ENCODE assay signal across 42 cellular contexts in the genomic region with DNA sequence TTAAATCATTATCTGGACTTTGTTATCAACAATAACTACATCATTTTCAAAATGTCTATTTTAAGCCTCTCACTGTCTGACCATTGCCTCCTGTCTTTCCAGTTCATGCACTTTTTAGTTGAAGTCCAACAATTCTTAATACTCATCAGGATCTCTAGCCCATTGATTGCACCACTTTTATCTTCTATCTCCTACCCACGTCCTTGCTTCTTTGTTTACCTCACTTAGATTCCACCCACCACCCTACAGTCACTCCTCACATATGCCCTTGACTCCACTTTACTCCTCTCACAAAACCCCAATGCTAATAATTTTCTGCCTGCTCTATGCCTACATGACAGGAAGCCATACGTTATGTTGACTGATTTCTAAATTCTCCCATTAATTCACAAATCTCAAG. TPM values are rescaled to one million over a fixed set of nuclear protein-coding genes. Genes with fewer than 3 reads are reported as not detected.
"Had no signal": no experiment of that assay in that cellular context is flagged by ENCODE, and none has a peak within 500 bp of the region (broad histone marks: within the 10 kb centered on the region; RNA-seq: fewer than 3 reads in every experiment).

No MANE protein-coding gene starts in this region.

- H3K27ac Mint-ChIP-seq: activated naive CD4-positive, alpha-beta T cell treated with anti-CD3 and anti-CD28 coated beads for 36 hours; activated naive CD4-positive, alpha-beta T cell treated with anti-CD3 and anti-CD28 coated beads, Interleukin-2, amount 10 ng/mL, durations not matched to agents 7 days and 5 days; activated naive CD4-positive, alpha-beta T cell treated with anti-CD3 and anti-CD28 coated beads, Interleukin-2, amount 50 U/mL, for 24 hours; activated naive CD4-positive, alpha-beta T cell treated with anti-CD3 and anti-CD28 coated beads, Interleukin-2, amount 50 U/mL, for 72 hours; activated naive CD8-positive, alpha-beta T cell; activated naive CD8-positive, alpha-beta T cell treated with anti-CD3 and anti-CD28 coated beads for 36 hours; activated naive CD8-positive, alpha-beta T cell treated with anti-CD3 and anti-CD28 coated beads, Interleukin-2, amount 10 ng/mL, durations not matched to agents 7 days and 5 days; activated naive CD8-positive, alpha-beta T cell treated with anti-CD3 and anti-CD28 coated beads, Interleukin-2, amount 50 U/mL, for 24 hours; activated T-cell treated with anti-CD3 and anti-CD28 coated beads, Interleukin-2, amount 50 U/mL, for 24 hours; activated T-cell treated with anti-CD3 and anti-CD28 coated beads, Interleukin-2, amount 50 U/mL, for 72 hours; activated T-helper 1 cell treated with anti-CD3 and anti-CD28 coated beads, Interleukin-12 subunit alpha, Interleukin-12 subunit beta, Interleukin-2, Interleukin-4 antibody, amounts not matched to agents 30 ng/mL and 10 ng/mL and 1 ng/mL, durations not matched to agents 14 hours and 24 hours and 36 hours; activated T-helper 17 cell treated with anti-CD3 and anti-CD28 coated beads, Interleukin-2, amount 50 U/mL, for 72 hours; activated T-helper 2 cell treated with anti-CD3 and anti-CD28 coated beads, Interferon-gamma antibody, Interleukin-2, Interleukin-4, amounts not matched to agents 10 μg/mL and 5 μg/mL and 100 μg/mL, durations not matched to agents 14 hours and 24 hours and 36 hours; brain had no signal

- H3K27me3 ChIP-seq: adrenal gland, ascending aorta, body of pancreas, brain microvascular endothelial cell, breast epithelium, cardiac muscle cell had no signal

- H3K4me3 Mint-ChIP-seq: activated naive CD4-positive, alpha-beta T cell treated with anti-CD3 and anti-CD28 coated beads for 36 hours; activated naive CD4-positive, alpha-beta T cell treated with anti-CD3 and anti-CD28 coated beads, Interleukin-2, amount 10 ng/mL, durations not matched to agents 7 days and 5 days; activated naive CD4-positive, alpha-beta T cell treated with anti-CD3 and anti-CD28 coated beads, Interleukin-2, amount 50 U/mL, for 24 hours; activated naive CD8-positive, alpha-beta T cell; activated naive CD8-positive, alpha-beta T cell treated with anti-CD3 and anti-CD28 coated beads for 36 hours; activated naive CD8-positive, alpha-beta T cell treated with anti-CD3 and anti-CD28 coated beads, Interleukin-2, amount 10 ng/mL, durations not matched to agents 7 days and 5 days; activated naive CD8-positive, alpha-beta T cell treated with anti-CD3 and anti-CD28 coated beads, Interleukin-2, amount 50 U/mL, for 24 hours; activated T-cell treated with anti-CD3 and anti-CD28 coated beads, Interleukin-2, amount 50 U/mL, for 24 hours; activated T-cell treated with anti-CD3 and anti-CD28 coated beads, Interleukin-2, amount 50 U/mL, for 4 hours; activated T-cell treated with anti-CD3 and anti-CD28 coated beads, Interleukin-2, amount 50 U/mL, for 72 hours; activated T-helper 1 cell treated with anti-CD3 and anti-CD28 coated beads, Interleukin-12 subunit alpha, Interleukin-12 subunit beta, Interleukin-2, Interleukin-4 antibody, amounts not matched to agents 30 ng/mL and 10 ng/mL and 1 ng/mL, durations not matched to agents 14 hours and 24 hours and 36 hours; activated T-helper 17 cell treated with anti-CD3 and anti-CD28 coated beads, Interleukin-2, amount 50 U/mL, for 72 hours; brain; central memory CD8-positive, alpha-beta T cell had no signal

- H3K4me3 ChIP-seq: adrenal gland, ascending aorta, body of pancreas, breast epithelium, cardiac muscle cell had no signal

- H3K9me3 Mint-ChIP-seq: activated naive CD4-positive, alpha-beta T cell treated with anti-CD3 and anti-CD28 coated beads for 36 hours; activated naive CD4-positive, alpha-beta T cell treated with anti-CD3 and anti-CD28 coated beads, Interleukin-2, amount 10 ng/mL, durations not matched to agents 7 days and 5 days; activated naive CD4-positive, alpha-beta T cell treated with anti-CD3 and anti-CD28 coated beads, Interleukin-2, amount 50 U/mL, for 24 hours; activated naive CD4-positive, alpha-beta T cell treated with anti-CD3 and anti-CD28 coated beads, Interleukin-2, amount 50 U/mL, for 72 hours; activated naive CD8-positive, alpha-beta T cell treated with anti-CD3 and anti-CD28 coated beads for 36 hours; activated naive CD8-positive, alpha-beta T cell treated with anti-CD3 and anti-CD28 coated beads, Interleukin-2, amount 10 ng/mL, durations not matched to agents 7 days and 5 days; activated naive CD8-positive, alpha-beta T cell treated with anti-CD3 and anti-CD28 coated beads, Interleukin-2, amount 50 U/mL, for 24 hours; activated T-cell treated with anti-CD3 and anti-CD28 coated beads, Interleukin-2, amount 50 U/mL, for 24 hours; activated T-cell treated with anti-CD3 and anti-CD28 coated beads, Interleukin-2, amount 50 U/mL, for 4 hours; activated T-cell treated with anti-CD3 and anti-CD28 coated beads, Interleukin-2, amount 50 U/mL, for 72 hours; activated T-helper 1 cell treated with anti-CD3 and anti-CD28 coated beads, Interleukin-12 subunit alpha, Interleukin-12 subunit beta, Interleukin-2, Interleukin-4 antibody, amounts not matched to agents 30 ng/mL and 10 ng/mL and 1 ng/mL, durations not matched to agents 14 hours and 24 hours and 36 hours; activated T-helper 17 cell treated with anti-CD3 and anti-CD28 coated beads, Interleukin-2, amount 50 U/mL, for 72 hours; activated T-helper 2 cell treated with anti-CD3 and anti-CD28 coated beads, Interferon-gamma antibody, Interleukin-2, Interleukin-4, amounts not matched to agents 10 μg/mL and 5 μg/mL and 100 μg/mL, durations not matched to agents 14 hours and 24 hours and 36 hours; brain; central memory CD8-positive, alpha-beta T cell had no signal

- H3K27ac ChIP-seq: adrenal gland, ascending aorta, body of pancreas, brain microvascular endothelial cell, breast epithelium, cardiac muscle cell had no signal

- H3K4me1 ChIP-seq: adrenal gland, ascending aorta, body of pancreas, breast epithelium had no signal

- FAIRE-seq: bronchial epithelial cell had no signal

- ATAC-seq: activated naive CD4-positive, alpha-beta T cell treated with anti-CD3 and anti-CD28 coated beads, Interleukin-2, amount 50 U/mL, for 72 hours; activated naive CD8-positive, alpha-beta T cell treated with anti-CD3 and anti-CD28 coated beads, Interleukin-2, amount 50 U/mL, for 24 hours; activated T-cell treated with anti-CD3 and anti-CD28 coated beads, Interleukin-2, amount 50 U/mL, for 4 hours; activated T-cell treated with anti-CD3 and anti-CD28 coated beads, Interleukin-2, amount 50 U/mL, for 72 hours; activated T-helper 17 cell treated with anti-CD3 and anti-CD28 coated beads, Interleukin-2, amount 50 U/mL, for 72 hours; body of pancreas had no signal

- H3K9me3 ChIP-seq: adrenal gland, ascending aorta, body of pancreas, breast epithelium had no signal

- H3K27me3 Mint-ChIP-seq: activated naive CD4-positive, alpha-beta T cell treated with anti-CD3 and anti-CD28 coated beads, Interleukin-2, amount 10 ng/mL, durations not matched to agents 7 days and 5 days; activated naive CD4-positive, alpha-beta T cell treated with anti-CD3 and anti-CD28 coated beads, Interleukin-2, amount 50 U/mL, for 24 hours; activated naive CD8-positive, alpha-beta T cell; activated naive CD8-positive, alpha-beta T cell treated with anti-CD3 and anti-CD28 coated beads for 36 hours; activated naive CD8-positive, alpha-beta T cell treated with anti-CD3 and anti-CD28 coated beads, Interleukin-2, amount 10 ng/mL, durations not matched to agents 7 days and 5 days; activated naive CD8-positive, alpha-beta T cell treated with anti-CD3 and anti-CD28 coated beads, Interleukin-2, amount 50 U/mL, for 24 hours; activated T-cell treated with anti-CD3 and anti-CD28 coated beads, Interleukin-2, amount 50 U/mL, for 24 hours had no signal

- DNase-seq: activated effector memory CD4-positive, alpha-beta T cell treated with anti-CD3 and anti-CD28 coated beads, Interleukin-2, amount 50 U/mL, for 16 hours; activated effector memory CD4-positive, alpha-beta T cell treated with Interleukin-2 at 50 U/mL for 16 hours; activated gamma-delta T cell; activated gamma-delta T cell treated with Interleukin-2 at 50 U/mL for 16 hours; activated naive CD4-positive, alpha-beta T cell; activated naive CD4-positive, alpha-beta T cell treated with anti-CD3 and anti-CD28 coated beads for 36 hours; activated naive CD4-positive, alpha-beta T cell treated with anti-CD3 and anti-CD28 coated beads, Interleukin-2, amount 10 ng/mL, durations not matched to agents 7 days and 5 days; activated naive CD4-positive, alpha-beta T cell treated with anti-CD3 and anti-CD28 coated beads, Interleukin-2, amount 50 U/mL, for 16 hours; activated naive CD4-positive, alpha-beta T cell treated with Interleukin-2 at 50 U/mL for 16 hours; activated naive CD8-positive, alpha-beta T cell treated with anti-CD3 and anti-CD28 coated beads for 36 hours; activated naive CD8-positive, alpha-beta T cell treated with anti-CD3 and anti-CD28 coated beads, Interleukin-2, amount 10 ng/mL, durations not matched to agents 7 days and 5 days; activated naive CD8-positive, alpha-beta T cell treated with anti-CD3 and anti-CD28 coated beads, Interleukin-2, amount 50 U/mL, for 24 hours; activated T-cell treated with anti-CD3 and anti-CD28 coated beads for 4 hours; activated T-cell treated with anti-CD3 and anti-CD28 coated beads, Interleukin-2, amount 50 U/mL, for 1 hour; activated T-cell treated with anti-CD3 and anti-CD28 coated beads, Interleukin-2, amount 50 U/mL, for 24 hours; activated T-cell treated with anti-CD3 and anti-CD28 coated beads, Interleukin-2, amount 50 U/mL, for 4 hours; activated T-cell treated with anti-CD3 and anti-CD28 coated beads, Interleukin-2, amount 50 U/mL, for 48 hours; activated T-cell treated with anti-CD3 and anti-CD28 coated beads, Interleukin-2, amount 50 U/mL, for 72 hours; adrenal gland; amniotic stem cell; amygdala; anterior cingulate cortex; aorta; body of pancreas; brain microvascular endothelial cell; caudate nucleus; central memory CD4-positive, alpha-beta T cell; cerebellar nuclear complex had no signal

- H3K36me3 Mint-ChIP-seq: activated naive CD4-positive, alpha-beta T cell treated with anti-CD3 and anti-CD28 coated beads, Interleukin-2, amount 10 ng/mL, durations not matched to agents 7 days and 5 days; activated naive CD4-positive, alpha-beta T cell treated with anti-CD3 and anti-CD28 coated beads, Interleukin-2, amount 50 U/mL, for 24 hours; activated naive CD4-positive, alpha-beta T cell treated with anti-CD3 and anti-CD28 coated beads, Interleukin-2, amount 50 U/mL, for 72 hours; activated naive CD8-positive, alpha-beta T cell; activated naive CD8-positive, alpha-beta T cell treated with anti-CD3 and anti-CD28 coated beads for 36 hours; activated naive CD8-positive, alpha-beta T cell treated with anti-CD3 and anti-CD28 coated beads, Interleukin-2, amount 10 ng/mL, durations not matched to agents 7 days and 5 days; brain had no signal

- H3K4me1 Mint-ChIP-seq: activated naive CD4-positive, alpha-beta T cell treated with anti-CD3 and anti-CD28 coated beads, Interleukin-2, amount 10 ng/mL, durations not matched to agents 7 days and 5 days; activated naive CD4-positive, alpha-beta T cell treated with anti-CD3 and anti-CD28 coated beads, Interleukin-2, amount 50 U/mL, for 24 hours; activated naive CD8-positive, alpha-beta T cell treated with anti-CD3 and anti-CD28 coated beads for 36 hours; activated naive CD8-positive, alpha-beta T cell treated with anti-CD3 and anti-CD28 coated beads, Interleukin-2, amount 10 ng/mL, durations not matched to agents 7 days and 5 days; activated naive CD8-positive, alpha-beta T cell treated with anti-CD3 and anti-CD28 coated beads, Interleukin-2, amount 50 U/mL, for 24 hours; activated T-helper 17 cell treated with anti-CD3 and anti-CD28 coated beads, Interleukin-2, amount 50 U/mL, for 72 hours; brain; central memory CD8-positive, alpha-beta T cell had no signal

- H3K36me3 ChIP-seq: adrenal gland, ascending aorta, brain microvascular endothelial cell, breast epithelium, cardiac muscle cell had no signal

RNA-seq across cellular contexts. Expression of a gene that starts 21.9 kb away (rescaled TPM):
- total RNA-seq: activated naive CD4-positive, alpha-beta T cell treated with anti-CD3 and anti-CD28 coated beads for 36 hours; activated naive CD4-positive, alpha-beta T cell treated with anti-CD3 and anti-CD28 coated beads, Interleukin-2, amount 50 U/mL, for 72 hours; activated naive CD8-positive, alpha-beta T cell treated with anti-CD3 and anti-CD28 coated beads for 36 hours; activated naive CD8-positive, alpha-beta T cell treated with anti-CD3 and anti-CD28 coated beads, Interleukin-2, amount 10 ng/mL, durations not matched to agents 7 days and 5 days; activated T-cell treated with anti-CD3 and anti-CD28 coated beads, Interleukin-2, amount 50 U/mL, for 4 hours; activated T-cell treated with anti-CD3 and anti-CD28 coated beads, Interleukin-2, amount 50 U/mL, for 72 hours; activated T-helper 1 cell treated with anti-CD3 and anti-CD28 coated beads, Interleukin-12 subunit alpha, Interleukin-12 subunit beta, Interleukin-2, Interleukin-4 antibody, amounts not matched to agents 30 ng/mL and 10 ng/mL and 1 ng/mL, durations not matched to agents 14 hours and 24 hours and 36 hours; activated T-helper 17 cell treated with anti-CD3 and anti-CD28 coated beads, Interleukin-2, amount 50 U/mL, for 72 hours; activated T-helper 2 cell treated with anti-CD3 and anti-CD28 coated beads, Interferon-gamma antibody, Interleukin-2, Interleukin-4, amounts not matched to agents 10 μg/mL and 5 μg/mL and 100 μg/mL, durations not matched to agents 14 hours and 24 hours and 36 hours; bronchial epithelial cell; cardiac muscle cell; cardiac septum; chondrocyte had no signal
- polyA plus RNA-seq: cardiac muscle cell had no signal
